In the genomic region with DNA sequence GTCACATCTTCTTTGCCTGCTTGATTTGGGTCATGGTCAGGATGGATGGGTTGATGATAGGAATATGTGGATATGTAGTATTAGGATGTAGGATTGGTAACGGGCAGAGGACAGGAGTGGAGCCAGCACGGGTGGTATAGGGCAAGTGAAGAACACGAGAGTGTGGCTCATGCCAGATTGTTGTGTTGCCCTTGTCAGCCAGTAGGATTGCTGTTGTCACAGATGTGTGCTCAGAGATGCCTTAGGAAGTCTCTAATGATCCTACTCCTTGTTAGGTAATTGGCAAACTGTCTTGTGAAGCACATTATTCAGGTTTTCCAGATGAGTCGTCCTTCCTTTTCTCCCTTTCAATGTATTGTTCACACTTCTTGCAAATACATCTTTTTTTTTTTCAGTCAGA, we compare ENCODE assay signal across 1 cellular context.
A peak's percentile ranks its signal among the peaks of the same experiment; 100 is the strongest.
TF ChIP-seq lines count a peak whose summit lies in the region.

No MANE protein-coding gene starts in this region.

TF ChIP-seq in HepG2, 621 proteins besides CTCF, POLR2A, EP300 and RAD21:
- TF ChIP-seq KDM4B (CRISPR knock-in tag; IDR thresholded peaks at IDR 0.05), result no peak
- TF ChIP-seq, protein P1, sequence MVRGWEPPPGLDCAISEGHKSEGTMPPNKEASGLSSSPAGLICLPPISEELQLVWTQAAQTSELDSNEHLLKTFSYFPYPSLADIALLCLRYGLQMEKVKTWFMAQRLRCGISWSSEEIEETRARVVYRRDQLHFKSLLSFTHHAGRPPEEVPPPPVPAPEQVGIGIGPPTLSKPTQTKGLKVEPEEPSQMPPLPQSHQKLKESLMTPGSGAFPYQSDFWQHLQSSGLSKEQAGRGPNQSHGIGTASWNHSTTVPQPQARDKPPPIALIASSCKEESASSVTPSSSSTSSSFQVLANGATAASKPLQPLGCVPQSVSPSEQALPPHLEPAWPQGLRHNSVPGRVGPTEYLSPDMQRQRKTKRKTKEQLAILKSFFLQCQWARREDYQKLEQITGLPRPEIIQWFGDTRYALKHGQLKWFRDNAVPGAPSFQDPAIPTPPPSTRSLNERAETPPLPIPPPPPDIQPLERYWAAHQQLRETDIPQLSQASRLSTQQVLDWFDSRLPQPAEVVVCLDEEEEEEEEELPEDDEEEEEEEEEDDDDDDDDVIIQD (CRISPR knock-in tag; IDR thresholded peaks at IDR 0.05; ENCODE audit: low read depth), result no peak
- TF ChIP-seq STAG1 (CRISPR knock-in tag; IDR thresholded peaks at IDR 0.05), result peak; percentile 37; the same call in 1 of the 2 replicates
TF ChIP-seq in HepG2: peak in this region for 1.
